Comparison of ENCODE assay signal across 8 cellular contexts in the genomic region with DNA sequence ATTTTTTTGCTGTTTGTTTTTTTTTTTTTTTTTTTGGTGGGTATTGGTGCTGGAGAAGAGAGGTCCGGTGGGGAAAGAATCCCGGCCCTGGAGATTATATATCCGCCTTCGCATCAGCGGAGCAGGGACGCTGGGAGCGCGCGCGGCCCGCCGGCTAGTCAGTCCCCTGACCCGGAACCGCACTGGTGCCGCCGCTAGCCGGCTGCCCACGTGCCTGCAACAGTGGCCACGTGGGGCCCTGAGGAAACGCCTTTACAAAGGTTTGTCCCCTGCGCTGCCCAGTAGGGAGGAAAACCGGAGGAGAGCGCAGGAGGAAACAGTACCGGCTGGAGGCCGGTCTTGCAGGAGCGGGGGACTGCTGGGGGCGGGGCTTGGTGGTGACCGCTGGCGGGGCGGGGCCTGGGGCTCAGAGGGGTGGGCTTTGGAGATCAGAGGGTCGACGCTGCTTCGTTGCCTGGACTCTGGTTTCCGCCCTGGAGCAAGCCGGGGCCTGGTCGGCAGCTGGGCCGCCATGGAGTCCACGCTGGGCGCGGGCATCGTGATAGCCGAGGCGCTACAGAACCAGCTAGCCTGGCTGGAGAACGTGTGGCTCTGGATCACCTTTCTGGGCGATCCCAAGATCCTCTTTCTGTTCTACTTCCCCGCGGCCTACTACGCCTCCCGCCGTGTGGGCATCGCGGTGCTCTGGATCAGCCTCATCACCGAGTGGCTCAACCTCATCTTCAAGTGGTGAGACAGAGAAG. TPM values are rescaled to one million over a fixed set of nuclear protein-coding genes. Genes with fewer than 3 reads are reported as not detected.
DNase-seq lines count a peak whose midpoint lies in the region; ATAC-seq and TF ChIP-seq lines count a peak whose summit lies in the region.

A gene with protein sequence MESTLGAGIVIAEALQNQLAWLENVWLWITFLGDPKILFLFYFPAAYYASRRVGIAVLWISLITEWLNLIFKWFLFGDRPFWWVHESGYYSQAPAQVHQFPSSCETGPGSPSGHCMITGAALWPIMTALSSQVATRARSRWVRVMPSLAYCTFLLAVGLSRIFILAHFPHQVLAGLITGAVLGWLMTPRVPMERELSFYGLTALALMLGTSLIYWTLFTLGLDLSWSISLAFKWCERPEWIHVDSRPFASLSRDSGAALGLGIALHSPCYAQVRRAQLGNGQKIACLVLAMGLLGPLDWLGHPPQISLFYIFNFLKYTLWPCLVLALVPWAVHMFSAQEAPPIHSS (plus strand): TSS at position 281 of the 743 bp plus-strand sequence. CDS start 231 bp downstream, at position 512.

- no peaks in the 10 kb centered on the region for H3K9me3 Mint-ChIP-seq in CD14-positive monocyte
- no peaks in the 10 kb centered on the region for H3K9me3 Mint-ChIP-seq in activated CD4-positive, alpha-beta memory T cell treated with anti-CD3 and anti-CD28 coated beads, Interleukin-2, amount 10 ng/mL, durations not matched to agents 7 days and 5 days

- H3K27ac Mint-ChIP-seq in CD14-positive monocyte = peak within 1 kb of the TSS; percentile 87 to 97 (median 94)
- peak within 1 kb of the TSS; percentile 85 for H3K27ac Mint-ChIP-seq in activated CD4-positive, alpha-beta memory T cell treated with anti-CD3 and anti-CD28 coated beads, Interleukin-2, amount 10 ng/mL, durations not matched to agents 7 days and 5 days

- H3K27me3 Mint-ChIP-seq in CD14-positive monocyte (ENCODE audit: low read depth in 3 of 3) = peaks cover 0 to 1% (median 0%) of the 10 kb centered on the region in 3 donors
- H3K27me3 Mint-ChIP-seq in activated CD4-positive, alpha-beta memory T cell treated with anti-CD3 and anti-CD28 coated beads, Interleukin-2, amount 10 ng/mL, durations not matched to agents 7 days and 5 days = no peaks in the 10 kb centered on the region

- WGBS in ectodermal cell, 2 experiments = 0% methylated on average over 53 of the region's 53 CpGs

- H3K4me1 Mint-ChIP-seq in CD14-positive monocyte = peaks cover 49% of the 10 kb centered on the region
- peaks cover 39% of the 10 kb centered on the region for H3K4me1 Mint-ChIP-seq in activated CD4-positive, alpha-beta memory T cell treated with anti-CD3 and anti-CD28 coated beads, Interleukin-2, amount 10 ng/mL, durations not matched to agents 7 days and 5 days

- H3K36me3 ChIP-seq in ectodermal cell (ENCODE audit: control insufficient read depth, insufficient read depth, low read length) (peaks cover 10% of the 10 kb centered on the region), lower lobe of right lung (peaks cover 20% of the 10 kb centered on the region)

- DNase-seq in CD14-positive monocyte (ENCODE audit: low spot score) = peak; percentile 87
- DNase-seq in NCI-H82 (lab: John Stamatoyannopoulos, UW) = peak; percentile 100
- peak; percentile 88 for DNase-seq in activated CD4-positive, alpha-beta memory T cell treated with anti-CD3 and anti-CD28 coated beads, Interleukin-2, amount 10 ng/mL, durations not matched to agents 7 days and 5 days
- peak; percentile 96 for DNase-seq in lower lobe of right lung
- peak; percentile 60 to 91 (median 70) for DNase-seq in stimulated activated CD4-positive, alpha-beta T cell treated with anti-CD3 and anti-CD28 coated beads, TNF-alpha, amount 100 ng/mL, for 24 hours (ENCODE audit: low read depth in 3 of 3)

- H3K27ac ChIP-seq in ectodermal cell (ENCODE audit: insufficient read depth, low read depth, low read length, poor library complexity, severe bottlenecking) = peak within 1 kb of the TSS; percentile 86
- peak within 1 kb of the TSS; percentile 86 for H3K27ac ChIP-seq in lower lobe of right lung

- TF ChIP-seq CTCF in CD14-positive monocyte (IDR thresholded peaks at IDR 0.05) = no peak
- no peak for TF ChIP-seq CTCF in lower lobe of right lung (IDR thresholded peaks at IDR 0.05)

- H3K9me3 ChIP-seq in ectodermal cell (ENCODE audit: control insufficient read depth, low read length) = no peaks in the 10 kb centered on the region
- no peaks in the 10 kb centered on the region for H3K9me3 ChIP-seq in lower lobe of right lung

- intact Hi-C loops in CD14-positive monocyte (cut with micrococcal nuclease) = loop anchor here in 1 of 2 donors (2.0 kb wide), 1 partner anchor 52 kb away; a partner anchor contains a TSS
- intact Hi-C loops in lower lobe of right lung (cut with DNase I) = no loop called here

- POLR2A ChIA-PET in activated CD4-positive, alpha-beta memory T cell treated with anti-CD3 and anti-CD28 coated beads, Interleukin-2, amount 10 ng/mL, durations not matched to agents 7 days and 5 days (lab: Charles Lee) = interaction anchor here (0.6 to 1.6 kb wide), 6 partner anchors 10 to 438 kb away, joined by 3 read pairs; a partner anchor contains a TSS

- peaks cover 14 to 23% of the 10 kb centered on the region in 2 donors for H3K36me3 Mint-ChIP-seq in CD14-positive monocyte
- H3K36me3 Mint-ChIP-seq in activated CD4-positive, alpha-beta memory T cell treated with anti-CD3 and anti-CD28 coated beads, Interleukin-2, amount 10 ng/mL, durations not matched to agents 7 days and 5 days (ENCODE audit: low read depth) = peaks cover 8% of the 10 kb centered on the region

- H3K27me3 ChIP-seq in ectodermal cell (ENCODE audit: control insufficient read depth, insufficient read depth, low read length, poor library complexity, severe bottlenecking) (no peaks in the 10 kb centered on the region), lower lobe of right lung (ENCODE audit: low read depth) (no peaks in the 10 kb centered on the region)

- H3K4me1 ChIP-seq in ectodermal cell (ENCODE audit: control insufficient read depth, insufficient read depth, low read length) (peaks cover 5% of the 10 kb centered on the region), lower lobe of right lung (peaks cover 35% of the 10 kb centered on the region)

- H3K4me3 Mint-ChIP-seq in CD14-positive monocyte = peak within 1 kb of the TSS; percentile 89 to 94
- peak within 1 kb of the TSS; percentile 88 for H3K4me3 Mint-ChIP-seq in activated CD4-positive, alpha-beta memory T cell treated with anti-CD3 and anti-CD28 coated beads, Interleukin-2, amount 10 ng/mL, durations not matched to agents 7 days and 5 days

- H3K4me3 ChIP-seq in ectodermal cell (ENCODE audit: insufficient read depth, low read depth, low read length) = peak within 1 kb of the TSS; percentile 67
- peak within 1 kb of the TSS; percentile 77 for H3K4me3 ChIP-seq in lower lobe of right lung

- ATAC-seq in GM19372 (IDR thresholded peaks at IDR 0.05; ENCODE audit: low read depth, unreplicated experiment) (peak; percentile 66), HG03571 (IDR thresholded peaks at IDR 0.05; ENCODE audit: unreplicated experiment) (peak; percentile 63), lower lobe of right lung (peak; percentile 93 to 94)

- CTCF ChIA-PET in activated CD4-positive, alpha-beta memory T cell treated with anti-CD3 and anti-CD28 coated beads, Interleukin-2, amount 10 ng/mL, durations not matched to agents 7 days and 5 days (lab: Charles Lee) = interaction anchor here (0.7 to 1.4 kb wide), 3 partner anchors 29 to 1072 kb away, joined by 3 to 4 read pairs (median 4); a partner anchor contains a TSS

RNA-seq across cellular contexts. Expression of the gene that starts here (rescaled TPM):
- 10 to 100 TPM; 42.4 to 46.4 TPM for polyA plus RNA-seq in CD14-positive monocyte
- total RNA-seq in activated CD4-positive, alpha-beta memory T cell treated with anti-CD3 and anti-CD28 coated beads, Interleukin-2, amount 10 ng/mL, durations not matched to agents 7 days and 5 days = 10 to 100 TPM; 19.3 to 19.9 TPM
- 118 TPM for polyA plus RNA-seq in ectodermal cell (2013, experiment 1 of 4)
- polyA plus RNA-seq in ectodermal cell (2013, experiment 2 of 4) = 110 TPM
- 102 TPM for polyA plus RNA-seq in ectodermal cell (2013, experiment 3 of 4)
- 111 TPM for polyA plus RNA-seq in ectodermal cell (2013, experiment 4 of 4)
- total RNA-seq in lower lobe of right lung = 40.1 TPM

Comparison
In these comparisons a context has a peak if more than half of its experiments do, and no peak if none do; other contexts are left out.
1. Peak in every context shown above with its lines: DNase-seq, ATAC-seq, H3K4me3 ChIP-seq and H3K27ac ChIP-seq.